Comparison of ENCODE assay signal across 15 cellular contexts in the genomic region with DNA sequence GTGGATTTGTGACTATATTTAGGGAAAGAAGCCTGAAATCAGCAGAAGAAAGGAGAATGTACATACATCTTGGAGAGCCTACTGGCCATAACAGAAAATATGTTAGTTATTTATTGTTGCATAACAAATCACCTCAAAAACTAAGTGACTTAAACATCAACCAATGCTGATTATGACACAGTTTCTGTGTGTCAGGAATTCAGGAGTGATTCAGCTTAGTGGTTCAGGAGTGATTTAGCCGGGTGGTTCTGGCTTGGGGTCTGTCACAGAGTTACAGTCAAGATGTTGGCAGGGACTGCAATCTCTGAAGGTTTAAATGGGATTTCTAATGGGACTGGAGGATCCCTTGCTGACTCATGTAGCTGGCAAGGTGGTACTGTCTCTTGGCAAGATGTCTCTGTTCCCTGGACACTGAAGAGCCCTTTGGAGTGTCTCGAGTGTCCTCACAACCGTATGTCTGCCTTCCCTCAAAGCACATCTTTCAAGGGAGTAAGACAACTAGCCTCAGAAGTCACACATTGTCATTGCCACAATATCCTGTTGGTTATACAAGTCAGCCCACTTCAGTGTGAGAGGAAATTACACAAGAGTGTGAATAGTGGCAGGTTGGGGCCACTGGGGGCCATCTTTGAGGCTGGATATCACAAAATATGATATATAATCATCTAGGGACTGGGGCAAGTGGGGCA.
DNase-seq lines count a peak whose midpoint lies in the region; ATAC-seq, FAIRE-seq and TF ChIP-seq lines count a peak whose summit lies in the region.
"Had no signal": no experiment of that assay in that cellular context is flagged by ENCODE, and none has a peak within 500 bp of the region (broad histone marks: within the 10 kb centered on the region; RNA-seq: fewer than 3 reads in every experiment).

No MANE protein-coding gene starts in this region.

- TF ChIP-seq POLR2A in upper lobe of left lung (IDR thresholded peaks at IDR 0.05) (no peak), GM12892 (IDR thresholded peaks at IDR 0.05; ENCODE audit: low read depth, low read length) (no peak)

- no peaks in the 10 kb centered on the region for H3K4me1 ChIP-seq in upper lobe of left lung
- H3K4me1 ChIP-seq: ascending aorta, parathyroid adenoma had no signal

- 26 to 42% methylated on average over 3 of the region's 3 CpGs for WGBS in upper lobe of left lung, 2 donors

- TF ChIP-seq EP300 in upper lobe of left lung (IDR thresholded peaks at IDR 0.05) = no peak

- peak in 1 of 2 donors; percentile 9 for DNase-seq in activated T-cell treated with anti-CD3 and anti-CD28 coated beads, Interleukin-2, amount 50 U/mL, for 72 hours
- DNase-seq in activated T-cell treated with anti-CD3 and anti-CD28 coated beads, Interleukin-2, amount 50 U/mL, for 1 hour = no peak
- DNase-seq in KG1 (lab: John Stamatoyannopoulos, UW) = peak; percentile 33
- DNase-seq in SW480 (ENCODE audit: low spot score) = peak; percentile 19
- DNase-seq in kidney tubule cell (ENCODE audit: low spot score) = peak; percentile 85
- no peak for DNase-seq in upper lobe of left lung
- no peak for DNase-seq in GM12892 (ENCODE audit: insufficient read length)
- no peak for DNase-seq in dedifferentiated amniotic fluid mesenchymal stem cell (ENCODE audit: extremely low spot score)
- DNase-seq: effector CD8-positive, alpha-beta T cell; NCI-H2081 treated with DMSO at 0.1 percent for 48 hours had no signal

- no peaks in the 10 kb centered on the region for H3K27me3 ChIP-seq in upper lobe of left lung
- H3K27me3 ChIP-seq: ascending aorta had no signal

- H3K36me3 ChIP-seq in upper lobe of left lung = no peaks in the 10 kb centered on the region
- H3K36me3 ChIP-seq: ascending aorta had no signal

- ATAC-seq in activated T-cell treated with anti-CD3 and anti-CD28 coated beads, Interleukin-2, amount 50 U/mL, for 72 hours (replicated peaks in 1 of 2) = peak; percentile 32 to 71
- no peak for ATAC-seq in upper lobe of left lung (ENCODE audit: low FRiP score in 2 of 2)
- ATAC-seq: Panc1 had no signal

- H3K4me1 Mint-ChIP-seq in activated T-cell treated with anti-CD3 and anti-CD28 coated beads, Interleukin-2, amount 50 U/mL, for 72 hours (ENCODE audit: low read depth) = peaks cover 13% of the 10 kb centered on the region
- H3K4me1 Mint-ChIP-seq: memory B cell had no signal

- no peak overlapping the region for H3K27ac ChIP-seq in upper lobe of left lung
- H3K27ac ChIP-seq: ascending aorta, hepatocyte, parathyroid adenoma had no signal

- H3K36me3 Mint-ChIP-seq in activated T-cell treated with anti-CD3 and anti-CD28 coated beads, Interleukin-2, amount 50 U/mL, for 72 hours (ENCODE audit: insufficient read depth in 2 of 2) = peaks cover 0 to 1% of the 10 kb centered on the region in 2 donors
- H3K36me3 Mint-ChIP-seq: memory B cell had no signal

- H3K4me3 ChIP-seq in upper lobe of left lung = no peak overlapping the region
- H3K4me3 ChIP-seq: ascending aorta, hepatocyte had no signal

- no peak for FAIRE-seq in GM12892 (lab: Jason Lieb, UNC)

- H3K9me3 Mint-ChIP-seq in activated T-cell treated with anti-CD3 and anti-CD28 coated beads, Interleukin-2, amount 50 U/mL, for 72 hours = peaks cover 0 to 3% of the 10 kb centered on the region in 2 donors

- TF ChIP-seq CTCF in upper lobe of left lung (IDR thresholded peaks at IDR 0.05) = no peak

- H3K4me3 Mint-ChIP-seq in activated T-cell treated with anti-CD3 and anti-CD28 coated beads, Interleukin-2, amount 50 U/mL, for 72 hours = no peak overlapping the region
- H3K4me3 Mint-ChIP-seq: memory B cell had no signal

- H3K9me3 ChIP-seq in upper lobe of left lung = no peaks in the 10 kb centered on the region
- H3K9me3 ChIP-seq: ascending aorta had no signal

- H3K27ac Mint-ChIP-seq in activated T-cell treated with anti-CD3 and anti-CD28 coated beads, Interleukin-2, amount 50 U/mL, for 72 hours = peak overlapping the region; percentile 55
- H3K27ac Mint-ChIP-seq: memory B cell had no signal

- no peaks in the 10 kb centered on the region for H3K27me3 Mint-ChIP-seq in activated T-cell treated with anti-CD3 and anti-CD28 coated beads, Interleukin-2, amount 50 U/mL, for 72 hours (ENCODE audit: low read depth)

Comparison
In these comparisons a context has a peak if more than half of its experiments do, and no peak if none do; other contexts are left out.
1. ATAC-seq: peak in activated T-cell treated with anti-CD3 and anti-CD28 coated beads, Interleukin-2, amount 50 U/mL, for 72 hours (2 of 2); none in upper lobe of left lung (0 of 2).
2. DNase-seq: peak in KG1 (single experiment), SW480 (single experiment) and kidney tubule cell (single experiment); none in activated T-cell treated with anti-CD3 and anti-CD28 coated beads, Interleukin-2, amount 50 U/mL, for 1 hour (single experiment), upper lobe of left lung (0 of 2), GM12892 (single experiment) and dedifferentiated amniotic fluid mesenchymal stem cell (single experiment).